Comparison of ENCODE assay signal across 8 cellular contexts in genomic region chr16:27329376-27330036, GRCh38. TPM values are rescaled to one million over a fixed set of nuclear protein-coding genes. Genes with fewer than 3 reads are reported as not detected.
DNase-seq lines count a peak whose midpoint lies in the region; ATAC-seq and TF ChIP-seq lines count a peak whose summit lies in the region.
"Not testable (repeated sequence)": the region's sequence is repeated elsewhere in the genome, so short reads cannot be mapped to it uniquely, and the experiment has no call there.

No MANE protein-coding gene starts in this region.

- not testable (repeated sequence) for H3K4me3 ChIP-seq in duodenal mucosa (ENCODE audit: low read depth in 1 of 2, low read length in 2 of 2); right cardiac atrium (ENCODE audit: low read length); naive thymus-derived CD4-positive, alpha-beta T cell (ENCODE audit: low read length); skeletal muscle tissue (ENCODE audit: low read length in 3 of 3); upper lobe of right lung

- peaks cover 33 to 37% of the 10 kb centered on the region in 2 donors for H3K4me1 ChIP-seq in duodenal mucosa (ENCODE audit: control insufficient read depth in 1 of 2, insufficient read depth in 2 of 2, low read length in 2 of 2)
- not testable (repeated sequence) for H3K4me1 ChIP-seq in right cardiac atrium (ENCODE audit: control insufficient read depth, insufficient read depth, low read length)
- peaks cover 20 to 42% of the 10 kb centered on the region in 2 donors for H3K4me1 ChIP-seq in naive thymus-derived CD4-positive, alpha-beta T cell (ENCODE audit: control insufficient read depth in 2 of 2, insufficient read depth in 2 of 2, low read length in 2 of 2)
- peaks cover 11 to 26% (median 23%) of the 10 kb centered on the region in 3 donors for H3K4me1 ChIP-seq in skeletal muscle tissue (ENCODE audit: control insufficient read depth in 3 of 3, insufficient read depth in 3 of 3, low read length in 3 of 3)
- peaks cover 78% of the 10 kb centered on the region for H3K4me1 ChIP-seq in upper lobe of right lung

- H3K9ac ChIP-seq in duodenal mucosa (ENCODE audit: low read depth in 1 of 2, low read length in 2 of 2); skeletal muscle tissue (ENCODE audit: low read depth in 1 of 3, low read length in 3 of 3): not testable (repeated sequence)

- not testable (repeated sequence) for H3K9me3 Mint-ChIP-seq in activated CD4-positive, alpha-beta T cell treated with anti-CD3 and anti-CD28 coated beads, Interleukin-2, amount 10 ng/mL, durations not matched to agents 24 days and 14 days; activated naive CD8-positive, alpha-beta T cell treated with anti-CD3 and anti-CD28 coated beads for 36 hours; naive thymus-derived CD4-positive, alpha-beta T cell

- H3K36me3 Mint-ChIP-seq in activated CD4-positive, alpha-beta T cell treated with anti-CD3 and anti-CD28 coated beads, Interleukin-2, amount 10 ng/mL, durations not matched to agents 24 days and 14 days (ENCODE audit: low read depth): peaks cover 84% of the 10 kb centered on the region
- H3K36me3 Mint-ChIP-seq in activated naive CD8-positive, alpha-beta T cell treated with anti-CD3 and anti-CD28 coated beads for 36 hours: peaks cover 70% of the 10 kb centered on the region
- H3K36me3 Mint-ChIP-seq in naive thymus-derived CD4-positive, alpha-beta T cell: peaks cover 0 to 56% (median 40%) of the 10 kb centered on the region in 5 donors

- H3K27me3 Mint-ChIP-seq in activated CD4-positive, alpha-beta T cell treated with anti-CD3 and anti-CD28 coated beads, Interleukin-2, amount 10 ng/mL, durations not matched to agents 24 days and 14 days; activated naive CD8-positive, alpha-beta T cell treated with anti-CD3 and anti-CD28 coated beads for 36 hours; naive thymus-derived CD4-positive, alpha-beta T cell: not testable (repeated sequence)

- not testable (repeated sequence) for H3K9me3 ChIP-seq in duodenal mucosa (ENCODE audit: control insufficient read depth in 1 of 2, low read length in 2 of 2); right cardiac atrium (ENCODE audit: control insufficient read depth, low read length); naive thymus-derived CD4-positive, alpha-beta T cell (ENCODE audit: control insufficient read depth in 2 of 3, low read length in 3 of 3); skeletal muscle tissue (ENCODE audit: control insufficient read depth in 3 of 3, low read length in 3 of 3); upper lobe of right lung

- intact Hi-C loops in activated CD4-positive, alpha-beta T cell treated with anti-CD3 and anti-CD28 coated beads, Interleukin-2, amount 10 ng/mL, durations not matched to agents 24 days and 14 days (cut with micrococcal nuclease); right cardiac atrium (cut with DNase I); naive thymus-derived CD4-positive, alpha-beta T cell (cut with micrococcal nuclease); upper lobe of right lung (cut with DNase I): not testable (repeated sequence)

- peak overlapping the region; percentile 63 for H3K4me3 Mint-ChIP-seq in activated CD4-positive, alpha-beta T cell treated with anti-CD3 and anti-CD28 coated beads, Interleukin-2, amount 10 ng/mL, durations not matched to agents 24 days and 14 days
- H3K4me3 Mint-ChIP-seq in activated naive CD8-positive, alpha-beta T cell treated with anti-CD3 and anti-CD28 coated beads for 36 hours: not testable (repeated sequence)
- H3K4me3 Mint-ChIP-seq in naive thymus-derived CD4-positive, alpha-beta T cell: peak overlapping the region in 8 of 10 donors; percentile 7 to 72 (median 46)

- DNase-seq in EH (ENCODE audit: low read depth): peak; percentile 16
- not testable (repeated sequence) for DNase-seq in activated CD4-positive, alpha-beta T cell treated with anti-CD3 and anti-CD28 coated beads, Interleukin-2, amount 10 ng/mL, durations not matched to agents 24 days and 14 days; activated naive CD8-positive, alpha-beta T cell treated with anti-CD3 and anti-CD28 coated beads for 36 hours; right cardiac atrium; naive thymus-derived CD4-positive, alpha-beta T cell
- DNase-seq in upper lobe of right lung: peak; percentile 22

- peak overlapping the region; percentile 87 for H3K27ac Mint-ChIP-seq in activated CD4-positive, alpha-beta T cell treated with anti-CD3 and anti-CD28 coated beads, Interleukin-2, amount 10 ng/mL, durations not matched to agents 24 days and 14 days
- H3K27ac Mint-ChIP-seq in activated naive CD8-positive, alpha-beta T cell treated with anti-CD3 and anti-CD28 coated beads for 36 hours: peak overlapping the region; percentile 55
- peak overlapping the region; percentile 48 to 94 (median 89) for H3K27ac Mint-ChIP-seq in naive thymus-derived CD4-positive, alpha-beta T cell

- H3K36me3 ChIP-seq in duodenal mucosa (ENCODE audit: control insufficient read depth in 1 of 2, insufficient read depth in 2 of 2, low read length in 2 of 2) (peaks cover 10 to 29% of the 10 kb centered on the region in 2 donors), upper lobe of right lung (peaks cover 35% of the 10 kb centered on the region)
- H3K36me3 ChIP-seq in naive thymus-derived CD4-positive, alpha-beta T cell (ENCODE audit: control insufficient read depth in 2 of 3, insufficient read depth in 3 of 3, low read length in 3 of 3): peaks cover 0 to 43% (median 6%) of the 10 kb centered on the region in 3 experiments
- not testable (repeated sequence) for H3K36me3 ChIP-seq in skeletal muscle tissue (ENCODE audit: control insufficient read depth in 3 of 3, insufficient read depth in 3 of 3, low read length in 3 of 3)

- POLR2A ChIA-PET in naive thymus-derived CD4-positive, alpha-beta T cell (lab: Charles Lee): interaction anchor here (0.7 to 1.4 kb wide), 5 partner anchors 8 to 99 kb away, joined by 3 to 4 read pairs (median 3); no protein-coding TSS in a partner anchor

- peak in 1 of 2 donors; percentile 25 for ATAC-seq in right cardiac atrium
- ATAC-seq in naive thymus-derived CD4-positive, alpha-beta T cell; upper lobe of right lung: not testable (repeated sequence)

- H3K27ac ChIP-seq in duodenal mucosa (ENCODE audit: low read depth, low read length) (peak overlapping the region; percentile 43), right cardiac atrium (ENCODE audit: low read length) (peak overlapping the region; percentile 79), skeletal muscle tissue (ENCODE audit: low read depth, low read length) (peak overlapping the region; percentile 86), upper lobe of right lung (peak overlapping the region; percentile 92)
- H3K27ac ChIP-seq in naive thymus-derived CD4-positive, alpha-beta T cell (ENCODE audit: low read depth, low read length): peak overlapping the region; percentile 44

- not testable (repeated sequence) for H3K27me3 ChIP-seq in duodenal mucosa (ENCODE audit: control insufficient read depth in 1 of 2, insufficient read depth in 2 of 2, low read length in 2 of 2); right cardiac atrium (ENCODE audit: control insufficient read depth, insufficient read depth); naive thymus-derived CD4-positive, alpha-beta T cell (ENCODE audit: control insufficient read depth in 2 of 2, insufficient read depth in 2 of 2, low read length in 2 of 2); skeletal muscle tissue (ENCODE audit: control insufficient read depth in 3 of 3, insufficient read depth in 3 of 3, low read length in 3 of 3); upper lobe of right lung

- CTCF ChIA-PET in naive thymus-derived CD4-positive, alpha-beta T cell (lab: Charles Lee): interaction anchor here (0.6 to 1.3 kb wide), 4 partner anchors 94 to 1304 kb away, joined by 3 to 7 read pairs (median 4); no protein-coding TSS in a partner anchor

- not testable (repeated sequence) for TF ChIP-seq CTCF in upper lobe of right lung (IDR thresholded peaks at IDR 0.05)

- H3K4me1 Mint-ChIP-seq in activated CD4-positive, alpha-beta T cell treated with anti-CD3 and anti-CD28 coated beads, Interleukin-2, amount 10 ng/mL, durations not matched to agents 24 days and 14 days: peaks cover 71% of the 10 kb centered on the region
- peaks cover 68% of the 10 kb centered on the region for H3K4me1 Mint-ChIP-seq in activated naive CD8-positive, alpha-beta T cell treated with anti-CD3 and anti-CD28 coated beads for 36 hours
- H3K4me1 Mint-ChIP-seq in naive thymus-derived CD4-positive, alpha-beta T cell: peaks cover 37 to 93% (median 81%) of the 10 kb centered on the region in 7 donors

- 34% methylated on average over 8 of the region's 8 CpGs for WGBS in right cardiac atrium

RNA-seq across cellular contexts. Expression of gene IL4R, which starts 15.7 kb away (rescaled TPM):
- 345 and 375 TPM in 2 replicates for total RNA-seq in activated CD4-positive, alpha-beta T cell treated with anti-CD3 and anti-CD28 coated beads, Interleukin-2, amount 10 ng/mL, durations not matched to agents 24 days and 14 days
- total RNA-seq in activated naive CD8-positive, alpha-beta T cell treated with anti-CD3 and anti-CD28 coated beads for 36 hours: 100 to 1,000 TPM; 183 to 190 TPM
- 10 to 100 TPM; 19.9 to 51.0 (median 25.7) TPM for total RNA-seq in right cardiac atrium
- polyA plus RNA-seq in right cardiac atrium: 12.3 TPM
- total RNA-seq in naive thymus-derived CD4-positive, alpha-beta T cell: 100 to 1,000 TPM; 158 to 498 (median 198) TPM
- 100 to 1,000 TPM in 1 of 2 donors, 10 to 100 TPM in 1; 99.8 to 128 TPM for polyA plus RNA-seq in naive thymus-derived CD4-positive, alpha-beta T cell
- 7.8 TPM for total RNA-seq in skeletal muscle tissue
- total RNA-seq in upper lobe of right lung: 153 TPM
